In genomic region chr10:51214897-51215227, GRCh38 we compare ENCODE assay signal across 21 cellular contexts.
"Had no signal": no experiment of that assay in that cellular context is flagged by ENCODE, and none has a peak within 500 bp of the region (broad histone marks: within the 10 kb centered on the region; RNA-seq: fewer than 3 reads in every experiment).

No MANE protein-coding gene starts in this region.

- FAIRE-seq: islet of Langerhans had no signal

- H3K4me3 ChIP-seq: esophagus squamous epithelium, hepatocyte, ovary, spleen, upper lobe of right lung had no signal

- H3K9me3 ChIP-seq: esophagus squamous epithelium, ovary, spleen, upper lobe of right lung had no signal

- H3K4me2 ChIP-seq: hepatocyte had no signal

- DNase-seq: activated CD4-positive, alpha-beta T cell treated with anti-CD3 and anti-CD28 coated beads, Interleukin-2, amount 10 ng/mL, durations not matched to agents 24 days and 14 days; activated CD8-positive, alpha-beta T cell treated with anti-CD3 and anti-CD28 coated beads, Interleukin-2, amount 10 ng/mL, durations not matched to agents 7 days and 5 days; activated naive CD4-positive, alpha-beta T cell treated with Interleukin-2 at 50 U/mL for 16 hours; activated naive CD8-positive, alpha-beta T cell treated with anti-CD3 and anti-CD28 coated beads, Interleukin-2, amount 10 ng/mL, durations not matched to agents 7 days and 5 days; activated T-cell treated with anti-CD3 and anti-CD28 coated beads, Interleukin-2, amount 50 U/mL, for 24 hours; cortex of kidney; effector CD4-positive, alpha-beta T cell; esophagus squamous epithelium; left colon; ovary; spleen; stimulated activated CD4-positive, alpha-beta T cell treated with anti-CD3 and anti-CD28 coated beads, Interleukin-4, amount 100 ng/mL, for 4 hours; stimulated activated naive B cell treated with anti-CD40 and anti-IgM and Interleukin-4, amounts not matched to agents 10 μg/mL and 1 μg/mL and 100 μg/mL, for 72 hours; T-helper 1 cell; T-helper 9 cell; upper lobe of right lung had no signal

- H3K36me3 Mint-ChIP-seq: activated naive CD8-positive, alpha-beta T cell treated with anti-CD3 and anti-CD28 coated beads, Interleukin-2, amount 10 ng/mL, durations not matched to agents 7 days and 5 days; stimulated activated naive B cell treated with anti-CD40 and anti-IgM and Interleukin-4, amounts not matched to agents 10 μg/mL and 1 μg/mL and 100 μg/mL, for 72 hours had no signal

- H3K27me3 Mint-ChIP-seq: activated CD4-positive, alpha-beta T cell treated with anti-CD3 and anti-CD28 coated beads, Interleukin-2, amount 10 ng/mL, durations not matched to agents 24 days and 14 days; activated naive CD8-positive, alpha-beta T cell treated with anti-CD3 and anti-CD28 coated beads, Interleukin-2, amount 10 ng/mL, durations not matched to agents 7 days and 5 days; activated T-cell treated with anti-CD3 and anti-CD28 coated beads, Interleukin-2, amount 50 U/mL, for 24 hours; stimulated activated naive B cell treated with anti-CD40 and anti-IgM and Interleukin-4, amounts not matched to agents 10 μg/mL and 1 μg/mL and 100 μg/mL, for 72 hours had no signal

- H3K27ac ChIP-seq: hepatocyte, ovary, upper lobe of right lung had no signal

- H3K27me3 ChIP-seq: esophagus squamous epithelium, hepatocyte, ovary, spleen, upper lobe of right lung had no signal

- H3K36me3 ChIP-seq: esophagus squamous epithelium, ovary, spleen, upper lobe of right lung had no signal

- H3K4me3 Mint-ChIP-seq: activated CD4-positive, alpha-beta T cell treated with anti-CD3 and anti-CD28 coated beads, Interleukin-2, amount 10 ng/mL, durations not matched to agents 24 days and 14 days; activated CD8-positive, alpha-beta T cell treated with anti-CD3 and anti-CD28 coated beads, Interleukin-2, amount 10 ng/mL, durations not matched to agents 7 days and 5 days; activated naive CD8-positive, alpha-beta T cell treated with anti-CD3 and anti-CD28 coated beads, Interleukin-2, amount 10 ng/mL, durations not matched to agents 7 days and 5 days; activated T-cell treated with anti-CD3 and anti-CD28 coated beads, Interleukin-2, amount 50 U/mL, for 24 hours; mesothelial cell of epicardium; natural killer cell treated with Interleukin-12 subunit alpha and Interleukin-12 subunit beta and Interleukin-15 and Interleukin-18, amount 100 ng/mL, for 72 hours; stimulated activated naive B cell treated with anti-CD40 and anti-IgM and Interleukin-4, amounts not matched to agents 10 μg/mL and 1 μg/mL and 100 μg/mL, for 72 hours had no signal

- H3K4me1 ChIP-seq: spleen, upper lobe of right lung had no signal

- H3K27ac Mint-ChIP-seq: activated CD4-positive, alpha-beta T cell treated with anti-CD3 and anti-CD28 coated beads, Interleukin-2, amount 10 ng/mL, durations not matched to agents 24 days and 14 days; activated CD8-positive, alpha-beta T cell treated with anti-CD3 and anti-CD28 coated beads, Interleukin-2, amount 10 ng/mL, durations not matched to agents 7 days and 5 days; activated naive CD8-positive, alpha-beta T cell treated with anti-CD3 and anti-CD28 coated beads, Interleukin-2, amount 10 ng/mL, durations not matched to agents 7 days and 5 days; activated T-cell treated with anti-CD3 and anti-CD28 coated beads, Interleukin-2, amount 50 U/mL, for 24 hours; activated T-helper 2 cell treated with anti-CD3 and anti-CD28 coated beads, Interferon-gamma antibody, Interleukin-2, Interleukin-4, amounts not matched to agents 10 μg/mL and 5 μg/mL and 100 μg/mL, durations not matched to agents 14 hours and 24 hours and 36 hours; mesothelial cell of epicardium; natural killer cell treated with Interleukin-12 subunit alpha and Interleukin-12 subunit beta and Interleukin-15 and Interleukin-18, amount 100 ng/mL, for 72 hours; stimulated activated naive B cell treated with anti-CD40 and anti-IgM and Interleukin-4, amounts not matched to agents 10 μg/mL and 1 μg/mL and 100 μg/mL, for 72 hours had no signal

- H3K79me2 ChIP-seq: hepatocyte had no signal

- H3K9me3 Mint-ChIP-seq: activated CD4-positive, alpha-beta T cell treated with anti-CD3 and anti-CD28 coated beads, Interleukin-2, amount 10 ng/mL, durations not matched to agents 24 days and 14 days; activated naive CD8-positive, alpha-beta T cell treated with anti-CD3 and anti-CD28 coated beads, Interleukin-2, amount 10 ng/mL, durations not matched to agents 7 days and 5 days; activated T-cell treated with anti-CD3 and anti-CD28 coated beads, Interleukin-2, amount 50 U/mL, for 24 hours; activated T-helper 2 cell treated with anti-CD3 and anti-CD28 coated beads, Interferon-gamma antibody, Interleukin-2, Interleukin-4, amounts not matched to agents 10 μg/mL and 5 μg/mL and 100 μg/mL, durations not matched to agents 14 hours and 24 hours and 36 hours; natural killer cell treated with Interleukin-12 subunit alpha and Interleukin-12 subunit beta and Interleukin-15 and Interleukin-18, amount 100 ng/mL, for 72 hours had no signal

- ATAC-seq: activated CD8-positive, alpha-beta T cell treated with anti-CD3 and anti-CD28 coated beads, Interleukin-2, amount 10 ng/mL, durations not matched to agents 7 days and 5 days; left colon; natural killer cell treated with Interleukin-12 subunit alpha and Interleukin-12 subunit beta and Interleukin-15 and Interleukin-18, amount 100 ng/mL, for 72 hours; stimulated activated naive B cell treated with anti-CD40 and anti-IgM and Interleukin-4, amounts not matched to agents 10 μg/mL and 1 μg/mL and 100 μg/mL, for 72 hours; upper lobe of right lung had no signal

- H3K4me1 Mint-ChIP-seq: activated CD4-positive, alpha-beta T cell treated with anti-CD3 and anti-CD28 coated beads, Interleukin-2, amount 10 ng/mL, durations not matched to agents 24 days and 14 days; activated naive CD8-positive, alpha-beta T cell treated with anti-CD3 and anti-CD28 coated beads, Interleukin-2, amount 10 ng/mL, durations not matched to agents 7 days and 5 days; stimulated activated naive B cell treated with anti-CD40 and anti-IgM and Interleukin-4, amounts not matched to agents 10 μg/mL and 1 μg/mL and 100 μg/mL, for 72 hours had no signal

- H2AFZ ChIP-seq: hepatocyte had no signal
